In genomic region chr6:27864906-27865883, GRCh38 we compare ENCODE assay signal across 8 cellular contexts. TPM values are rescaled to one million over a fixed set of nuclear protein-coding genes. Genes with fewer than 3 reads are reported as not detected.
DNase-seq lines count a peak whose midpoint lies in the region; ATAC-seq, FAIRE-seq and TF ChIP-seq lines count a peak whose summit lies in the region.

No MANE protein-coding gene starts in this region.

- H2AK5ac ChIP-seq in trophoblast cell (ENCODE audit: low read length) = no peak overlapping the region

- no peak for FAIRE-seq in urothelium cell line (lab: Jason Lieb, UNC)

- peak overlapping the region; percentile 87 for H3K4me3 Mint-ChIP-seq in activated naive CD8-positive, alpha-beta T cell treated with anti-CD3 and anti-CD28 coated beads, Interleukin-2, amount 50 U/mL, for 24 hours

- no peak overlapping the region for H2BK120ac ChIP-seq in trophoblast cell (ENCODE audit: insufficient read depth, low read length, poor library complexity)

- WGBS in trophoblast cell (ENCODE audit: extremely low coverage, insufficient coverage, insufficient read length) = no CpG with 5 or more reads among the region's 58 CpGs

- DNase-seq in GM12865 (ENCODE audit: low read depth) (peak; percentile 98), NCI-H1092 (lab: John Stamatoyannopoulos, UW) (peak; percentile 52), cardiac muscle cell (ENCODE audit: low read depth in 1 of 2, low spot score in 1 of 2) (peak; percentile 72 to 99), trophoblast cell (peak; percentile 90 to 99), urothelium cell line (ENCODE audit: low spot score) (no peak)
- peak; percentile 77 for DNase-seq in activated naive CD8-positive, alpha-beta T cell treated with anti-CD3 and anti-CD28 coated beads, Interleukin-2, amount 50 U/mL, for 24 hours

- H3K79me1 ChIP-seq in trophoblast cell (ENCODE audit: low read length) = peaks cover 8% of the 10 kb centered on the region

- H3K27ac ChIP-seq in cardiac muscle cell = no peak overlapping the region
- H3K27ac ChIP-seq in trophoblast cell (ENCODE audit: low read depth, low read length) = peak overlapping the region; percentile 47

- no peak overlapping the region for H4K12ac ChIP-seq in trophoblast cell (ENCODE audit: low read depth, low read length)

- H3K27me3 ChIP-seq in cardiac muscle cell (no peaks in the 10 kb centered on the region), trophoblast cell (ENCODE audit: insufficient read depth, low read length) (no peaks in the 10 kb centered on the region)

- ATAC-seq in HG02642 (IDR thresholded peaks at IDR 0.05; ENCODE audit: poor library complexity, unreplicated experiment) (peak; percentile 73), SK-N-SH treated with all-trans-retinoic acid at 6 μM for 48 hours (peak; percentile 74)
- peak; percentile 38 for ATAC-seq in activated naive CD8-positive, alpha-beta T cell treated with anti-CD3 and anti-CD28 coated beads, Interleukin-2, amount 50 U/mL, for 24 hours

- H3K9me3 ChIP-seq in cardiac muscle cell (ENCODE audit: low read depth) (no peaks in the 10 kb centered on the region), trophoblast cell (ENCODE audit: insufficient read depth, low read depth, low read length) (peaks cover 4% of the 10 kb centered on the region)

- no peak overlapping the region for H4K8ac ChIP-seq in trophoblast cell (ENCODE audit: low read depth, low read length)

- no peak overlapping the region for H2BK5ac ChIP-seq in trophoblast cell (ENCODE audit: low read depth, low read length, poor library complexity)

- H3K9ac ChIP-seq in trophoblast cell (ENCODE audit: low read length) = peak overlapping the region; percentile 83

- H4K91ac ChIP-seq in trophoblast cell (ENCODE audit: low read depth, low read length) = no peak overlapping the region

- H3K4me1 ChIP-seq in cardiac muscle cell (ENCODE audit: low read depth) (peaks cover 11% of the 10 kb centered on the region), trophoblast cell (ENCODE audit: control insufficient read depth in 1 of 2, insufficient read depth in 2 of 2, low read length in 2 of 2) (peaks cover 2 to 5% of the 10 kb centered on the region in 2 experiments)

- H3K36me3 Mint-ChIP-seq in activated naive CD8-positive, alpha-beta T cell treated with anti-CD3 and anti-CD28 coated beads, Interleukin-2, amount 50 U/mL, for 24 hours (ENCODE audit: low read depth) = no peaks in the 10 kb centered on the region

- H3K4me2 ChIP-seq in trophoblast cell (ENCODE audit: low read length) = peak overlapping the region; percentile 98

- H3K27ac Mint-ChIP-seq in activated naive CD8-positive, alpha-beta T cell treated with anti-CD3 and anti-CD28 coated beads, Interleukin-2, amount 50 U/mL, for 24 hours = peak overlapping the region; percentile 98

- TF ChIP-seq CTCF in GM12865 (IDR thresholded peaks at IDR 0.05; ENCODE audit: insufficient read depth, low read depth, low read length, missing control alignments) (no peak), cardiac muscle cell (IDR thresholded peaks at IDR 0.05; ENCODE audit: low read depth, low read length) (no peak)

- H3K18ac ChIP-seq in trophoblast cell (ENCODE audit: low read length) = peak overlapping the region; percentile 30

- no peaks in the 10 kb centered on the region for H3K27me3 Mint-ChIP-seq in activated naive CD8-positive, alpha-beta T cell treated with anti-CD3 and anti-CD28 coated beads, Interleukin-2, amount 50 U/mL, for 24 hours

- peak overlapping the region; percentile 67 for H3K4me3 ChIP-seq in GM12865 (ENCODE audit: low read depth, low read length)
- peak overlapping the region; percentile 41 for H3K4me3 ChIP-seq in cardiac muscle cell
- peak overlapping the region; percentile 73 for H3K4me3 ChIP-seq in trophoblast cell (ENCODE audit: low read depth, low read length)

- no peaks in the 10 kb centered on the region for H3K9me3 Mint-ChIP-seq in activated naive CD8-positive, alpha-beta T cell treated with anti-CD3 and anti-CD28 coated beads, Interleukin-2, amount 50 U/mL, for 24 hours

- H3K36me3 ChIP-seq in cardiac muscle cell = no peaks in the 10 kb centered on the region
- no peaks in the 10 kb centered on the region for H3K36me3 ChIP-seq in trophoblast cell (ENCODE audit: control insufficient read depth in 1 of 2, insufficient read depth in 2 of 2, low read length in 2 of 2)

- peak overlapping the region; percentile 14 for H3K14ac ChIP-seq in trophoblast cell (ENCODE audit: low read length)

- no peak overlapping the region for H3K23ac ChIP-seq in trophoblast cell (ENCODE audit: low read length)

- peaks cover 3% of the 10 kb centered on the region for H3K79me2 ChIP-seq in trophoblast cell (ENCODE audit: control insufficient read depth, insufficient read depth, low read length, poor library complexity)

- peak overlapping the region; percentile 0 for H2AFZ ChIP-seq in trophoblast cell (ENCODE audit: insufficient read depth, low read length, poor library complexity)

- H2BK12ac ChIP-seq in trophoblast cell (ENCODE audit: low read length) = no peak overlapping the region

- H3K4ac ChIP-seq in trophoblast cell (ENCODE audit: low read depth, low read length) = no peak overlapping the region

- H3K4me1 Mint-ChIP-seq in activated naive CD8-positive, alpha-beta T cell treated with anti-CD3 and anti-CD28 coated beads, Interleukin-2, amount 50 U/mL, for 24 hours = peaks cover 51% of the 10 kb centered on the region

TF ChIP-seq in SK-N-SH treated with all-trans-retinoic acid at 6 μM for 48 hours, 23 proteins besides CTCF, POLR2A, EP300 and RAD21 (continues in another document):
- TF ChIP-seq BACH2 (CRISPR knock-in tag; IDR thresholded peaks at IDR 0.05; ENCODE audit: borderline replicate concordance) = peak; percentile 95
- TF ChIP-seq ZFP30 (CRISPR knock-in tag; IDR thresholded peaks at IDR 0.05) = peak; percentile 68
- peak; percentile 35; the same call in 1 of the 2 replicates for TF ChIP-seq ZNF8 (CRISPR knock-in tag; IDR thresholded peaks at IDR 0.05)
- TF ChIP-seq ZNF70 (CRISPR knock-in tag; IDR thresholded peaks at IDR 0.05) = no peak; the same call in 1 of the 2 replicates
- peak; percentile 98 for TF ChIP-seq CREB5 (CRISPR knock-in tag; IDR thresholded peaks at IDR 0.05; ENCODE audit: low read depth)
- no peak for TF ChIP-seq TCF4 (CRISPR knock-in tag; IDR thresholded peaks at IDR 0.05; ENCODE audit: borderline replicate concordance)
- TF ChIP-seq CSDC2 (CRISPR knock-in tag; IDR thresholded peaks at IDR 0.05) = peak; percentile 86; the same call in 1 of the 2 replicates
- no peak for TF ChIP-seq ESRRG (CRISPR knock-in tag; IDR thresholded peaks at IDR 0.05)
- 0 out of 2 replicates have a peak, but pooled peaks have one; percentile 20 for TF ChIP-seq ZC3H10 (CRISPR knock-in tag; IDR thresholded peaks at IDR 0.05)
- no peak for TF ChIP-seq ISL1 (CRISPR knock-in tag; IDR thresholded peaks at IDR 0.05)
- peak; percentile 98 for TF ChIP-seq PPARA (CRISPR knock-in tag; IDR thresholded peaks at IDR 0.05; ENCODE audit: borderline replicate concordance)
- no peak for TF ChIP-seq POU6F1 (CRISPR knock-in tag; IDR thresholded peaks at IDR 0.05; ENCODE audit: borderline replicate concordance, low read depth)
- no peak for TF ChIP-seq CSRNP3 (CRISPR knock-in tag; IDR thresholded peaks at IDR 0.05)
- no peak for TF ChIP-seq TOX (CRISPR knock-in tag; IDR thresholded peaks at IDR 0.05; ENCODE audit: borderline replicate concordance)
- TF ChIP-seq ZNF565 (CRISPR knock-in tag; conservative IDR thresholded peaks at IDR 0.05; ENCODE audit: low read depth) = peak; percentile 91

RNA-seq across cellular contexts. Expression of gene OR2B2, which starts 47.0 kb away (rescaled TPM):
- not detected in 2 replicates for total RNA-seq in cardiac muscle cell
- polyA plus RNA-seq in cardiac muscle cell = not detected in 2 replicates
- polyA plus RNA-seq in trophoblast cell (2013) = not detected in 2 replicates
